Comparison of ENCODE assay signal across 2 cellular contexts in the genomic region with DNA sequence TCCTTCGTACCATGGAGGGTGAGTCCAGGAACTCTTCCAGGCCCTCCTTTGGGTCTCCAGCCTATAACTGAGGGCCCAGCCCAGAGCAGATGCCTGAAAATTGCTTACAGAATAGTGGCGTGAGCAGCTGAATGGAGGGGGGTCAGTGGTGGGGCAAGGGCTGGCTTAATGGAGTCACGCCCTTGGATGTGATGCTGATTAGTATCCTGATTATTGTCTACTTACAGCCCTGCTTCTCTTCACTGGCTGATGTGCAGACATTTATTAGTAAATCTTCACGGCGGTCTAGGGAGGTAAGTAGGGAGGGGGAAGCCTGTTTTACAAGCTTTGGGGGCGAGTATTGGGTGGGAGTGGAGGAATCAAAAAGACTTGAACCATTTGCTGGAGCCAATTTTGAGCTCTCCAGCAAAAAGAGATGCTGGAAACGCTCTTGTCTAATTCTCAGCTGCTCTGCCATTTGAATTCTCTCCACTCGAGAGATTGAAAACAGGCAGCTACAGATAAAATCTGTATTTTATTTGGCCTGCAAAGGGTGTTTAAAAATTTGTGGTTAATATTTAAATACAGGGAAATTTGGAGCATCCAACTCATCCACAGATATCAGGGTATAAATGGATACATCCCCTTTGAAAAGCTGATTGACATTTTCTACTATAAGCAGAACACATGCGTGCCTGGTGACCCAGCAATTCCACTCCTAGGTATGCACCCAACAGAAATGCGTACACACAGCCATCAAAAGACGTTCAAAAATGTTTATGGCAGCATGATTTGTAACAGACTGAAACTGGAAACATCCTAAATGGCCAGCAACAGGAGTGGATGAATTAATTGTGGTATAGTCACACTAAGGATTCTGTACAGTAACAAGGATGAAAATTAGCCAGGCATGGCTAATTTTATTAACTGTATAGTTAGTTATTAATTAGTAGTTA.
TF ChIP-seq lines count a peak whose summit lies in the region.

No MANE protein-coding gene starts in this region.

TF ChIP-seq in HEK293, 187 proteins besides CTCF, POLR2A, EP300 and RAD21:
- TF ChIP-seq ZNF138 (tag by site-specific recombination; IDR thresholded peaks at IDR 0.05; ENCODE audit: borderline replicate concordance) (no peak), ZNF202 (tag by site-specific recombination; IDR thresholded peaks at IDR 0.05; ENCODE audit: borderline replicate concordance) (no peak), ZNF140 (tag by site-specific recombination; IDR thresholded peaks at IDR 0.05) (0 out of 2 replicates have a peak, but pooled peaks have one; percentile 14)
- TF ChIP-seq, protein P1, sequence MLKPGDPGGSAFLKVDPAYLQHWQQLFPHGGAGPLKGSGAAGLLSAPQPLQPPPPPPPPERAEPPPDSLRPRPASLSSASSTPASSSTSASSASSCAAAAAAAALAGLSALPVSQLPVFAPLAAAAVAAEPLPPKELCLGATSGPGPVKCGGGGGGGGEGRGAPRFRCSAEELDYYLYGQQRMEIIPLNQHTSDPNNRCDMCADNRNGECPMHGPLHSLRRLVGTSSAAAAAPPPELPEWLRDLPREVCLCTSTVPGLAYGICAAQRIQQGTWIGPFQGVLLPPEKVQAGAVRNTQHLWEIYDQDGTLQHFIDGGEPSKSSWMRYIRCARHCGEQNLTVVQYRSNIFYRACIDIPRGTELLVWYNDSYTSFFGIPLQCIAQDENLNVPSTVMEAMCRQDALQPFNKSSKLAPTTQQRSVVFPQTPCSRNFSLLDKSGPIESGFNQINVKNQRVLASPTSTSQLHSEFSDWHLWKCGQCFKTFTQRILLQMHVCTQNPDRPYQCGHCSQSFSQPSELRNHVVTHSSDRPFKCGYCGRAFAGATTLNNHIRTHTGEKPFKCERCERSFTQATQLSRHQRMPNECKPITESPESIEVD (tag by site-specific recombination; IDR thresholded peaks at IDR 0.05) = no peak
TF ChIP-seq in HEK293: peak in this region for 1.

TF ChIP-seq in K562, 482 proteins besides CTCF, POLR2A, EP300 and RAD21:
- TF ChIP-seq CXXC5 (CRISPR knock-in tag; IDR thresholded peaks at IDR 0.05) = no peak
- TF ChIP-seq, protein P2, sequence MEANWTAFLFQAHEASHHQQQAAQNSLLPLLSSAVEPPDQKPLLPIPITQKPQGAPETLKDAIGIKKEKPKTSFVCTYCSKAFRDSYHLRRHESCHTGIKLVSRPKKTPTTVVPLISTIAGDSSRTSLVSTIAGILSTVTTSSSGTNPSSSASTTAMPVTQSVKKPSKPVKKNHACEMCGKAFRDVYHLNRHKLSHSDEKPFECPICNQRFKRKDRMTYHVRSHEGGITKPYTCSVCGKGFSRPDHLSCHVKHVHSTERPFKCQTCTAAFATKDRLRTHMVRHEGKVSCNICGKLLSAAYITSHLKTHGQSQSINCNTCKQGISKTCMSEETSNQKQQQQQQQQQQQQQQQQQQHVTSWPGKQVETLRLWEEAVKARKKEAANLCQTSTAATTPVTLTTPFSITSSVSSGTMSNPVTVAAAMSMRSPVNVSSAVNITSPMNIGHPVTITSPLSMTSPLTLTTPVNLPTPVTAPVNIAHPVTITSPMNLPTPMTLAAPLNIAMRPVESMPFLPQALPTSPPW (CRISPR knock-in tag; IDR thresholded peaks at IDR 0.05) = peak; percentile 35; the same call in 1 of the 2 replicates
- TF ChIP-seq EZH2 (IDR thresholded peaks at IDR 0.05; ENCODE audit: borderline replicate concordance, low read depth, low read length) = 0 out of 2 replicates have a peak, but pooled peaks have one; percentile 10
